In genomic region chr3:55686720-55687254, GRCh38 we compare ENCODE assay signal across 19 cellular contexts.
DNase-seq lines count a peak whose midpoint lies in the region; ATAC-seq, FAIRE-seq and TF ChIP-seq lines count a peak whose summit lies in the region.
"Had no signal": no experiment of that assay in that cellular context is flagged by ENCODE, and none has a peak within 500 bp of the region (broad histone marks: within the 10 kb centered on the region; RNA-seq: fewer than 3 reads in every experiment).

No MANE protein-coding gene starts in this region.

- H3K27ac ChIP-seq in HepG2 (ENCODE audit: extremely low read length, insufficient read depth, low read length) (no peak overlapping the region), right lobe of liver (no peak overlapping the region)
- H3K27ac ChIP-seq: SK-N-MC had no signal

- no peaks in the 10 kb centered on the region for H3K9me3 ChIP-seq in HepG2 (ENCODE audit: low read length)
- no peaks in the 10 kb centered on the region for H3K9me3 ChIP-seq in right lobe of liver

- CTCF ChIA-PET in HepG2 (lab: Yijun Ruan, JAX; ENCODE audit: low intra/inter-chr PET ratio, low total read pairs): no interaction called here

- no peak for DNase-seq in HepG2 (ENCODE audit: low spot score)
- no peak for DNase-seq in right lobe of liver
- peak; percentile 11 for DNase-seq in SW480 (ENCODE audit: low spot score)
- DNase-seq in globus pallidus (ENCODE audit: low spot score): peak; percentile 9
- no peak for DNase-seq in NOMO-1 (lab: John Stamatoyannopoulos, UW; ENCODE audit: unreplicated experiment in 2 of 2)
- DNase-seq in anterior cingulate cortex (lab: John Stamatoyannopoulos, UW): no peak
- no peak for DNase-seq in stimulated activated CD8-positive, alpha-beta memory T cell treated with anti-CD3 and anti-CD28 coated beads, Interleukin-4, amount 100 ng/mL, for 48 hours
- DNase-seq: activated CD4-positive, alpha-beta T cell treated with anti-CD3 and anti-CD28 coated beads, Interleukin-2, amount 10 ng/mL, durations not matched to agents 24 days and 14 days; activated CD8-positive, alpha-beta memory T cell treated with anti-CD3 and anti-CD28 coated beads, Interleukin-2, amount 50 U/mL, for 48 hours; dermis blood vessel endothelial cell; erythroblast; HCEC 1CT; NCI-H1694; stimulated activated naive CD4-positive, alpha-beta T cell treated with Interleukin-2 at 50 U/mL for 16 hours; trophoblast cell had no signal

- no peak for TF ChIP-seq RAD21 in HepG2 (CRISPR knock-in tag; IDR thresholded peaks at IDR 0.05)

- H3K27me3 ChIP-seq in HepG2 (ENCODE audit: control insufficient read depth in 1 of 2, insufficient read depth in 2 of 2, low read length in 2 of 2): peaks cover 0 to 1% of the 10 kb centered on the region in 2 experiments; a peak in 1 of 5 replicates
- no peaks in the 10 kb centered on the region for H3K27me3 ChIP-seq in right lobe of liver

- no peaks in the 10 kb centered on the region for H4K20me1 ChIP-seq in HepG2 (ENCODE audit: insufficient read depth, low read length)

- TF ChIP-seq POLR2A in HepG2 (IDR thresholded peaks at IDR 0.05; ENCODE audit: insufficient read depth in 1 of 2, low read depth in 2 of 2, low read length in 2 of 2) (no peak), right lobe of liver (IDR thresholded peaks at IDR 0.05) (no peak)

- 26% methylated on average over 7 of the region's 7 CpGs for WGBS in HepG2 (ENCODE audit: low lambda C conversion rate)
- 74% methylated on average over 7 of the region's 7 CpGs for WGBS in right lobe of liver (ENCODE audit: insufficient coverage, low coverage, low lambda C conversion rate, missing lambda C conversion rate)

- in situ Hi-C loops in HepG2 (cut with HindIII; ENCODE audit: extremely low pct_ligation_motif_present, low pct_unique_long_range_greater_than_20kb): no loop called here

- no peaks in the 10 kb centered on the region for H3K79me2 ChIP-seq in HepG2 (ENCODE audit: insufficient read depth, low read length)

- H3K4me3 ChIP-seq in HepG2 (replicated peaks in 1 of 3; ENCODE audit: insufficient read depth in 1 of 3, low read depth in 2 of 3, low read length in 3 of 3) (no peak overlapping the region), right lobe of liver (no peak overlapping the region)
- H3K4me3 ChIP-seq: SK-N-MC had no signal

- H3K4me1 ChIP-seq in HepG2 (ENCODE audit: insufficient read depth, low read length) (no peaks in the 10 kb centered on the region), right lobe of liver (no peaks in the 10 kb centered on the region)

- no peak overlapping the region for H2AFZ ChIP-seq in HepG2 (ENCODE audit: low read length)

- TF ChIP-seq EP300 in HepG2 (IDR thresholded peaks at IDR 0.05; ENCODE audit: low read depth in 2 of 2, low read length in 2 of 2) (no peak), HepG2 (CRISPR knock-in tag; IDR thresholded peaks at IDR 0.05; ENCODE audit: borderline replicate concordance) (no peak)

- ATAC-seq in HepG2: no peak
- ATAC-seq in right lobe of liver: no peak
- no peak for ATAC-seq in HG02885 (IDR thresholded peaks at IDR 0.05; ENCODE audit: poor library complexity, unreplicated experiment)

- no peak overlapping the region for H3K9ac ChIP-seq in HepG2 (ENCODE audit: insufficient read depth, low read depth, low read length)

- BruUV-seq in HepG2 (replicated peaks; lab: Mats Ljungman, UMichigan): no TSS peak

- no peak overlapping the region for H3K4me2 ChIP-seq in HepG2 (ENCODE audit: low read depth, low read length)

- POLR2A ChIA-PET in HepG2 (lab: Yijun Ruan, JAX): no interaction called here

- no peaks in the 10 kb centered on the region for H3K36me3 ChIP-seq in HepG2 (replicated peaks in 1 of 2; ENCODE audit: control insufficient read depth in 1 of 2, insufficient read depth in 2 of 2, low read length in 2 of 2)
- H3K36me3 ChIP-seq in right lobe of liver: no peaks in the 10 kb centered on the region

- TF ChIP-seq CTCF in HepG2 (CRISPR knock-in tag; IDR thresholded peaks at IDR 0.05) (no peak), right lobe of liver (IDR thresholded peaks at IDR 0.05) (no peak)

- FAIRE-seq in HepG2 (lab: Jason Lieb, UNC): no peak
- FAIRE-seq: A204.1, islet of Langerhans had no signal

- intact Hi-C loops in HepG2 (cut with micrococcal nuclease; ENCODE audit: unreplicated experiment) (no loop called here), right lobe of liver (cut with DNase I) (no loop called here)

TF ChIP-seq in HepG2, 621 proteins besides CTCF, POLR2A, EP300 and RAD21:
- no peak for TF ChIP-seq ZNF530 (CRISPR knock-in tag; IDR thresholded peaks at IDR 0.05; ENCODE audit: low read depth)
- 0 out of 2 replicates have a peak, but pooled peaks have one; percentile 5 for TF ChIP-seq CREB1 (IDR thresholded peaks at IDR 0.05)
- no peak for TF ChIP-seq CREB1 (CRISPR knock-in tag; IDR thresholded peaks at IDR 0.05)

Comparison
In these comparisons a context has a peak if more than half of its experiments do, and no peak if none do; other contexts are left out.
1. DNase-seq: peak in SW480 (single experiment) and globus pallidus (single experiment); none in HepG2 (single experiment), right lobe of liver (0 of 3), NOMO-1 (0 of 2), anterior cingulate cortex (0 of 58) and stimulated activated CD8-positive, alpha-beta memory T cell treated with anti-CD3 and anti-CD28 coated beads, Interleukin-4, amount 100 ng/mL, for 48 hours (single experiment).